Comparison of ENCODE assay signal across 8 cellular contexts in genomic region chr6:132456700-132457143, GRCh38.
A peak's percentile ranks its signal among the peaks of the same experiment; 100 is the strongest.
DNase-seq lines count a peak whose midpoint lies in the region; ATAC-seq lines count a peak whose summit lies in the region.

No MANE protein-coding gene starts in this region.

- H3K9me3 Mint-ChIP-seq in memory B cell, result no peaks in the 10 kb centered on the region

- peaks cover 9% of the 10 kb centered on the region for H3K4me1 Mint-ChIP-seq in memory B cell

- H3K27ac Mint-ChIP-seq in memory B cell, result peak overlapping the region; percentile 84

- no peaks in the 10 kb centered on the region for H3K27me3 Mint-ChIP-seq in memory B cell

- no peak overlapping the region for H3K4me3 Mint-ChIP-seq in memory B cell

- peaks cover 31% of the 10 kb centered on the region for H3K36me3 Mint-ChIP-seq in memory B cell

- DNase-seq in OCI-M1 (lab: John Stamatoyannopoulos, UW) (peak; percentile 10), memory B cell (ENCODE audit: low spot score in 2 of 2) (no peak), DMS53 (lab: John Stamatoyannopoulos, UW) (no peak), LoVo (ENCODE audit: low spot score) (no peak), germinal center (ENCODE audit: low spot score) (no peak), COR-L47 (lab: John Stamatoyannopoulos, UW) (no peak)

- peak; percentile 85 for ATAC-seq in GM18520 (IDR thresholded peaks at IDR 0.05; ENCODE audit: unreplicated experiment)
- peak; percentile 95 for ATAC-seq in HG02759 (IDR thresholded peaks at IDR 0.05; ENCODE audit: unreplicated experiment)
- ATAC-seq in memory B cell (ENCODE audit: low read depth), result no peak
